In genomic region chr15:64010719-64011118, GRCh38 we compare ENCODE assay signal across 9 cellular contexts. TPM values are rescaled to one million over a fixed set of nuclear protein-coding genes. Genes with fewer than 3 reads are reported as not detected.
DNase-seq lines count a peak whose midpoint lies in the region; TF ChIP-seq lines count a peak whose summit lies in the region.
"Had no signal": no experiment of that assay in that cellular context is flagged by ENCODE, and none has a peak within 500 bp of the region (broad histone marks: within the 10 kb centered on the region; RNA-seq: fewer than 3 reads in every experiment).

No MANE protein-coding gene starts in this region.

- H3K27me3 ChIP-seq in endodermal cell (ENCODE audit: control insufficient read depth, insufficient read depth, low read length, poor library complexity, severe bottlenecking): no peaks in the 10 kb centered on the region

- H3K27ac ChIP-seq in endodermal cell (ENCODE audit: low read depth, low read length): no peak overlapping the region

- POLR2A ChIA-PET in activated CD4-positive, alpha-beta T cell treated with anti-CD3 and anti-CD28 coated beads, Interleukin-2, amount 10 ng/mL, durations not matched to agents 7 days and 5 days (lab: Charles Lee): interaction anchor here (0.6 to 1.2 kb wide), 2 partner anchors 25 to 36 kb away, joined by 3 read pairs; partner anchors contain the start of gene DAPK2

- peaks cover 2% of the 10 kb centered on the region for H3K36me3 Mint-ChIP-seq in activated CD4-positive, alpha-beta T cell treated with anti-CD3 and anti-CD28 coated beads, Interleukin-2, amount 10 ng/mL, durations not matched to agents 7 days and 5 days (ENCODE audit: low read depth)
- no peaks in the 10 kb centered on the region for H3K36me3 Mint-ChIP-seq in endodermal cell (ENCODE audit: low read depth)

- no peaks in the 10 kb centered on the region for H3K9me3 Mint-ChIP-seq in activated CD4-positive, alpha-beta T cell treated with anti-CD3 and anti-CD28 coated beads, Interleukin-2, amount 10 ng/mL, durations not matched to agents 7 days and 5 days
- no peaks in the 10 kb centered on the region for H3K9me3 Mint-ChIP-seq in endodermal cell
- H3K9me3 Mint-ChIP-seq: dendritic cell treated with granulocyte-macrophage colony-stimulating factor and Interleukin-4, amounts not matched to agents 40 ng/mL and 50 ng/mL, for 4 days had no signal

- peak overlapping the region; percentile 93 for H3K27ac Mint-ChIP-seq in activated CD4-positive, alpha-beta T cell treated with anti-CD3 and anti-CD28 coated beads, Interleukin-2, amount 10 ng/mL, durations not matched to agents 7 days and 5 days
- no peak overlapping the region for H3K27ac Mint-ChIP-seq in endodermal cell
- H3K27ac Mint-ChIP-seq: dendritic cell treated with granulocyte-macrophage colony-stimulating factor and Interleukin-4, amounts not matched to agents 40 ng/mL and 50 ng/mL, for 4 days had no signal

- H3K36me3 ChIP-seq in endodermal cell (ENCODE audit: control insufficient read depth, insufficient read depth, low read length): no peaks in the 10 kb centered on the region

- CTCF ChIA-PET in activated CD4-positive, alpha-beta T cell treated with anti-CD3 and anti-CD28 coated beads, Interleukin-2, amount 10 ng/mL, durations not matched to agents 7 days and 5 days (lab: Charles Lee): interaction anchor here (0.5 to 3.4 kb wide), 13 partner anchors 9 to 401 kb away, joined by 3 to 13 read pairs (median 4); partner anchors contain the start of gene DAPK2

- no peaks in the 10 kb centered on the region for H3K27me3 Mint-ChIP-seq in activated CD4-positive, alpha-beta T cell treated with anti-CD3 and anti-CD28 coated beads, Interleukin-2, amount 10 ng/mL, durations not matched to agents 7 days and 5 days
- no peaks in the 10 kb centered on the region for H3K27me3 Mint-ChIP-seq in endodermal cell (ENCODE audit: insufficient read depth)

- peaks cover 5% of the 10 kb centered on the region for H3K4me1 ChIP-seq in endodermal cell (ENCODE audit: control insufficient read depth, insufficient read depth, low read length)

- DNase-seq in HFF-Myc (ENCODE audit: extremely low read depth, low read depth) (peak; percentile 62), NAMALWA (ENCODE audit: low spot score) (peak; percentile 93), endodermal cell (peak; percentile 66), retinal pigment epithelial cell (ENCODE audit: low read depth) (peak; percentile 95), putamen (ENCODE audit: low spot score) (no peak), DMS114 treated with DMSO at 0.1 percent for 48 hours (lab: John Stamatoyannopoulos, UW; ENCODE audit: unreplicated experiment) (no peak)
- peak; percentile 92 for DNase-seq in activated CD4-positive, alpha-beta T cell treated with anti-CD3 and anti-CD28 coated beads, Interleukin-2, amount 10 ng/mL, durations not matched to agents 7 days and 5 days

- peaks cover 54% of the 10 kb centered on the region for H3K4me1 Mint-ChIP-seq in activated CD4-positive, alpha-beta T cell treated with anti-CD3 and anti-CD28 coated beads, Interleukin-2, amount 10 ng/mL, durations not matched to agents 7 days and 5 days
- peaks cover 20% of the 10 kb centered on the region for H3K4me1 Mint-ChIP-seq in endodermal cell

- WGBS in endodermal cell (ENCODE audit: insufficient coverage in 1 of 2, insufficient read length in 1 of 2), 2 experiments: 72 to 78% methylated on average over 3 of the region's 3 CpGs

- H3K4me3 Mint-ChIP-seq in activated CD4-positive, alpha-beta T cell treated with anti-CD3 and anti-CD28 coated beads, Interleukin-2, amount 10 ng/mL, durations not matched to agents 7 days and 5 days: peak overlapping the region; percentile 37
- H3K4me3 Mint-ChIP-seq in endodermal cell: no peak overlapping the region
- H3K4me3 Mint-ChIP-seq: dendritic cell treated with granulocyte-macrophage colony-stimulating factor and Interleukin-4, amounts not matched to agents 40 ng/mL and 50 ng/mL, for 4 days had no signal

- no peak overlapping the region for H3K4me3 ChIP-seq in HFF-Myc (replicated peaks; ENCODE audit: low read depth, low read length)
- no peak overlapping the region for H3K4me3 ChIP-seq in endodermal cell (ENCODE audit: low read length)
- no peak overlapping the region for H3K4me3 ChIP-seq in retinal pigment epithelial cell (ENCODE audit: low read length)

- peak; percentile 47 for TF ChIP-seq CTCF in GM12872 (IDR thresholded peaks at IDR 0.05; ENCODE audit: insufficient read depth, low read depth, low read length)
- TF ChIP-seq CTCF in HFF-Myc (IDR thresholded peaks at IDR 0.05; ENCODE audit: low read depth, low read length, missing control alignments): no peak
- no peak for TF ChIP-seq CTCF in endodermal cell (conservative IDR thresholded peaks at IDR 0.05)
- TF ChIP-seq CTCF in retinal pigment epithelial cell (conservative IDR thresholded peaks at IDR 0.05; ENCODE audit: low read depth, low read length): no peak

- no peak overlapping the region for H3K9ac ChIP-seq in endodermal cell (ENCODE audit: extremely low read depth, low read length, poor library complexity, severe bottlenecking)

- no peaks in the 10 kb centered on the region for H3K9me3 ChIP-seq in endodermal cell (ENCODE audit: control insufficient read depth, low read length)

RNA-seq across cellular contexts. Expression of gene DAPK2, which starts 35.6 kb away (rescaled TPM):
- total RNA-seq in activated CD4-positive, alpha-beta T cell treated with anti-CD3 and anti-CD28 coated beads, Interleukin-2, amount 10 ng/mL, durations not matched to agents 7 days and 5 days: under 1 TPM; 0.83 to 0.87 TPM
- 1 to 10 TPM; 2.4 to 2.6 TPM for total RNA-seq in endodermal cell
- polyA plus RNA-seq in endodermal cell (2013, experiment 1 of 2): 3.0 TPM
- 1.6 TPM for polyA plus RNA-seq in endodermal cell (2013, experiment 2 of 2)

Comparison
In these comparisons a context has a peak if more than half of its experiments do, and no peak if none do; other contexts are left out.
1. DNase-seq: peak in HFF-Myc (single experiment), NAMALWA (single experiment), activated CD4-positive, alpha-beta T cell treated with anti-CD3 and anti-CD28 coated beads, Interleukin-2, amount 10 ng/mL, durations not matched to agents 7 days and 5 days (single experiment), endodermal cell (single experiment) and retinal pigment epithelial cell (single experiment); none in putamen (single experiment) and DMS114 treated with DMSO at 0.1 percent for 48 hours (single experiment).